ENCODE assay signal across 8 cellular contexts in the genomic region with DNA sequence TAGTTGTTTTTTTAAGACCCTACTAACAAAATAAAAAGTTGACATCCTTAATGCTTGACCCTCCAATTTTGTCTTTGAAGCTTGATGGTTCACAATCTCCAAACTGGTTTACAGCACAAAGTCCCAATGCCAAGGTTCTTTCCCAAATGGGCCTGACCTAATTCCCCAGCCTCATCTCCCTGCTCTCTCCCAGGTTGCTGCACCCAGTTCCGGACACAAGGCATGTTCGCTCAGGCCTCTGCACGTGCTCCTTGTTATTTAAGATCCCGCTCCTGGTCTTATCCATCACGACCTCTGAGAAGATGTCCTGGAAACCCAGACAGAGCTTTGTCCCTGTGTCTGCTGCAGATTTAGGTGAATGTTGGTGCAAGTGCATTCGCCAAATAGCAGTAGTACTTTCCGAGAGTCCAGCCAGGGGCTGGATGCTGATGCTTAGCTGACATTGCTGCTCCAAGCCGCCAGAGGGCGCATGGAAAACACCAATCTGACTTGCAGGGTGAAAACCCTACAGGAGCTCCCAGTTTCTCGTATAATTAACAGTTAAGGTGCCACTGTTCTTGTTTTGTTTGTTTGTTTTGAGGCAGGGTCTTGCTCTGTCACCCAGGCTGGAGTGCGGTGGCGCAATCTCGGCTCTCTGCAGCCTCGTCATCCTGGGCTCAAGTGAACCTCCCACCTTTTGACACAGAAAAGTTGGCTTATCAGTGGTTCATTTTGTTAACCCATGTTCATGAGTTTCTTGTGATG. TPM values are rescaled to one million over a fixed set of nuclear protein-coding genes. Genes with fewer than 3 reads are reported as not detected.
DNase-seq lines count a peak whose midpoint lies in the region; ATAC-seq, FAIRE-seq and TF ChIP-seq lines count a peak whose summit lies in the region.

No MANE protein-coding gene starts in this region.

- POLR2A ChIA-PET in AG04449 (lab: Yijun Ruan, JAX): interaction anchor here (1.2 kb wide), 1 partner anchor 73 kb away, joined by 6 read pairs; no protein-coding TSS in a partner anchor

- DNase-seq in AG04449 (ENCODE audit: low read depth, low spot score) (no peak), GM19238 (ENCODE audit: insufficient read length, low spot score) (peak; percentile 70), NCI-H2196 (lab: John Stamatoyannopoulos, UW; ENCODE audit: unreplicated experiment) (peak; percentile 78), bronchial epithelial cell (ENCODE audit: low read depth) (peak; percentile 64), kidney epithelial cell (ENCODE audit: low read depth) (no peak)
- peak; percentile 59 to 74 (median 67) for DNase-seq in activated CD4-positive, CD25-positive, alpha-beta regulatory T cell (lab: John Stamatoyannopoulos, UW)
- peak; percentile 82 to 83 for DNase-seq in stimulated activated CD4-positive, alpha-beta T cell treated with anti-CD3 and anti-CD28 coated beads, Interleukin-2, amount 100 ng/mL, for 24 hours

- TF ChIP-seq CTCF in AG04449 (IDR thresholded peaks at IDR 0.05; ENCODE audit: insufficient read depth, low read length, missing control alignments) (peak; percentile 90), bronchial epithelial cell (IDR thresholded peaks at IDR 0.05; ENCODE audit: insufficient read depth, low read length, severe bottlenecking) (peak; percentile 93), kidney epithelial cell (IDR thresholded peaks at IDR 0.05; ENCODE audit: insufficient read depth, low read length, poor library complexity, severe bottlenecking) (peak; percentile 87)

- no peak for ATAC-seq in HG03520 (IDR thresholded peaks at IDR 0.05; ENCODE audit: unreplicated experiment)

- H3K4me3 ChIP-seq in AG04449 (ENCODE audit: low read depth, low read length): no peak overlapping the region
- H3K4me3 ChIP-seq in bronchial epithelial cell (ENCODE audit: low read depth, low read length): no peak overlapping the region
- no peak overlapping the region for H3K4me3 ChIP-seq in kidney epithelial cell (ENCODE audit: low read depth, low read length)

- CTCF ChIA-PET in AG04449 (lab: Yijun Ruan, JAX): interaction anchor here (0.7 to 8.2 kb wide), 38 partner anchors 9 to 871 kb away, joined by 3 to 609 read pairs (median 6); partner anchors contain the start of genes ETHE1, IRGQ, LYPD3 and PHLDB3

- H3K27me3 ChIP-seq in bronchial epithelial cell (ENCODE audit: control insufficient read depth, insufficient read depth, low read length) (no peaks in the 10 kb centered on the region), kidney epithelial cell (ENCODE audit: control insufficient read depth, insufficient read depth, low read length) (no peaks in the 10 kb centered on the region)

- no peaks in the 10 kb centered on the region for H3K36me3 ChIP-seq in bronchial epithelial cell (ENCODE audit: control insufficient read depth, insufficient read depth, low read length)
- H3K36me3 ChIP-seq in kidney epithelial cell (ENCODE audit: control insufficient read depth, insufficient read depth, low read length): no peaks in the 10 kb centered on the region

- FAIRE-seq in bronchial epithelial cell (lab: Jason Lieb, UNC): peak; percentile 13

RNA-seq across cellular contexts. Expression of gene LYPD3, which starts 18.5 kb away (rescaled TPM):
- total RNA-seq in bronchial epithelial cell (6.6 and 87.9 TPM in 2 replicates), kidney epithelial cell (0.33 and 0.62 TPM in 2 replicates)

RNA-seq across cellular contexts. Expression of gene TEX101, which starts 32.2 kb away (rescaled TPM):
- total RNA-seq in bronchial epithelial cell: 0.26 TPM in 1 of 2 replicates, not detected in the other
- not detected in 2 replicates for total RNA-seq in kidney epithelial cell

RNA-seq across cellular contexts. Expression of gene PHLDB3, which starts 57.6 kb away (rescaled TPM):
- total RNA-seq in bronchial epithelial cell: 7.9 and 32.3 TPM in 2 replicates
- total RNA-seq in kidney epithelial cell: 15.8 and 23.0 TPM in 2 replicates

Comparison
In these comparisons a context has a peak if more than half of its experiments do, and no peak if none do; other contexts are left out.
1. DNase-seq: peak in GM19238 (single experiment), NCI-H2196 (single experiment), activated CD4-positive, CD25-positive, alpha-beta regulatory T cell (4 of 4), bronchial epithelial cell (single experiment) and stimulated activated CD4-positive, alpha-beta T cell treated with anti-CD3 and anti-CD28 coated beads, Interleukin-2, amount 100 ng/mL, for 24 hours (2 of 2); none in AG04449 (single experiment) and kidney epithelial cell (single experiment).
2. Peak in every context shown above with its lines, with median percentiles within 50 percentile points of each other: CTCF ChIP-seq.